ENCODE assay signal across 8 cellular contexts in the genomic region with DNA sequence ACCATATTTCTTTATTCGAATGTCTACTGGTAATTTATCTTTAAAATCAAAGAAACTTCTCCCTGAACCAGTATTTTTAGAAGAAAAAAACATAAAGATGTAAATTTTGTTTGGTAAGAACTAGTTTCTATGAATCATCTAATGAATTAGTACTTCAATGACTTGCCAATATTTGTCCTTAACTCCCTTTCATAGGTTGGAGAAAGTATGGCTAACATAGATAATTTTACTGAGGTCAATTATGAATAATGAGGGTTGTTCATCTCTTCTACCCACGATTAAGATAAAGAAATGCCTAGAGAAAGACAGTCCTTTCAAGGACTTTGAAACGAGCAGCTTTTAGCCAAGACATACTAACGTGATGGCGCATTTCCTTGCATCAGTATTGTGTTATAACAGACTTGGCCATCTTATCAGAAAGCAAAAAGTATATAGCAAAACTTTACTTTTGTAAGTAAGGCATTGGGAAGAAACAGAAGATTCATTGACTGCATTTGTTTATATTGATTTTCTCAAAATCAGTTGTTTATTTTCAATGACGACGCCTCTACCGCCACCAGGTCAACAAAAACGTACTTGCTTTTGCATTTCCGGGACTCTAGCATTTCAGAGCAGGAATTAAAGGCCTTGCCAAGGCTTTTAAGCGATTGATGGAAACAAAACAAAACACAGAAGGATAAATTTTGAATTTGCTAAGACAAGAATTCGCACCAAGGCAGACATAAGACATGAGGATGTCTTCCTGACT. TPM values are rescaled to one million over a fixed set of nuclear protein-coding genes. Genes with fewer than 3 reads are reported as not detected.
A peak's percentile ranks its signal among the peaks of the same experiment; 100 is the strongest.
DNase-seq lines count a peak whose midpoint lies in the region; ATAC-seq and TF ChIP-seq lines count a peak whose summit lies in the region.

No MANE protein-coding gene starts in this region.

- intact Hi-C loops in left ventricle myocardium inferior (cut with micrococcal nuclease) = no loop called here
- intact Hi-C loops in left ventricle myocardium superior (cut with micrococcal nuclease) = no loop called here

- H3K36me3 ChIP-seq in left ventricle myocardium inferior (no peaks in the 10 kb centered on the region), SJCRH30 (no peaks in the 10 kb centered on the region), parathyroid adenoma (ENCODE audit: control insufficient read depth, insufficient read depth, low read length) (no peaks in the 10 kb centered on the region)

- DNase-seq in left ventricle myocardium inferior (no peak), left ventricle myocardium superior (no peak), SJCRH30 (no peak), erythroblast (lab: John Stamatoyannopoulos, UW) (peak; percentile 79 to 80), NCI-H526 treated with DMSO at 0.1 percent for 48 hours (lab: John Stamatoyannopoulos, UW) (no peak), SW480 (ENCODE audit: low spot score) (no peak)

- peak overlapping the region; percentile 98 for H3K27ac ChIP-seq in left ventricle myocardium inferior (replicated peaks)
- peak overlapping the region; percentile 80 for H3K27ac ChIP-seq in SJCRH30
- peak overlapping the region; percentile 84 for H3K27ac ChIP-seq in parathyroid adenoma

- peak overlapping the region; percentile 52 for H3K4me2 ChIP-seq in parathyroid adenoma (ENCODE audit: low read length)

- TF ChIP-seq POLR2A in erythroblast (IDR thresholded peaks at IDR 0.05; ENCODE audit: low read length) = peak; percentile 71

- H3K27me3 ChIP-seq in left ventricle myocardium inferior (ENCODE audit: low read depth) (no peaks in the 10 kb centered on the region), SJCRH30 (no peaks in the 10 kb centered on the region), parathyroid adenoma (ENCODE audit: control insufficient read depth, insufficient read depth, low read length) (no peaks in the 10 kb centered on the region)

- peak overlapping the region; percentile 97 for H2AFZ ChIP-seq in parathyroid adenoma

- H3K79me2 ChIP-seq in parathyroid adenoma = no peaks in the 10 kb centered on the region

- H3K4me3 ChIP-seq in left ventricle myocardium inferior (peak overlapping the region; percentile 88), SJCRH30 (peak overlapping the region; percentile 67), parathyroid adenoma (ENCODE audit: low read depth, low read length) (peak overlapping the region; percentile 72)

- H3K9me3 ChIP-seq in left ventricle myocardium inferior (replicated peaks) (no peaks in the 10 kb centered on the region), SJCRH30 (replicated peaks) (no peaks in the 10 kb centered on the region; the same call in 1 of the 2 replicates), parathyroid adenoma (ENCODE audit: control insufficient read depth, low read length) (no peaks in the 10 kb centered on the region)

- ATAC-seq in left ventricle myocardium superior (no peak), HG02981 (IDR thresholded peaks at IDR 0.05; ENCODE audit: unreplicated experiment) (peak; percentile 14)

- H3K4me1 ChIP-seq in left ventricle myocardium inferior = peaks cover 24% of the 10 kb centered on the region
- H3K4me1 ChIP-seq in SJCRH30 = peaks cover 10% of the 10 kb centered on the region
- peaks cover 26% of the 10 kb centered on the region for H3K4me1 ChIP-seq in parathyroid adenoma

- TF ChIP-seq CTCF in left ventricle myocardium inferior (IDR thresholded peaks at IDR 0.05; ENCODE audit: borderline replicate concordance) (no peak), parathyroid adenoma (IDR thresholded peaks at IDR 0.05) (no peak)

- peak overlapping the region; percentile 17 for H3K9ac ChIP-seq in parathyroid adenoma

RNA-seq across cellular contexts. Expression of a gene that starts 1.0 kb away (rescaled TPM):
- total RNA-seq in left ventricle myocardium inferior (1.5 TPM), left ventricle myocardium superior (2.2 TPM)
- total RNA-seq in SJCRH30 (2014; rRNA removed; shearing (Covaris generic)) = 1.2 and 1.3 TPM in 2 replicates

RNA-seq across cellular contexts. Expression of a gene that starts 28.8 kb away (rescaled TPM):
- total RNA-seq in left ventricle myocardium inferior (2.9 TPM), left ventricle myocardium superior (3.9 TPM)
- total RNA-seq in SJCRH30 (2014; rRNA removed; shearing (Covaris generic)) = 0.06 TPM in 1 of 2 replicates, not detected in the other

Comparison
In these comparisons a context has a peak if more than half of its experiments do, and no peak if none do; other contexts are left out.
1. DNase-seq: peak in erythroblast (2 of 2); none in left ventricle myocardium inferior (single experiment), left ventricle myocardium superior (single experiment), SJCRH30 (0 of 2), NCI-H526 treated with DMSO at 0.1 percent for 48 hours (single experiment) and SW480 (single experiment).
2. Peak in every context shown above with its lines, with median percentiles within 50 percentile points of each other: H3K27ac ChIP-seq and H3K4me3 ChIP-seq.